In the genomic region with DNA sequence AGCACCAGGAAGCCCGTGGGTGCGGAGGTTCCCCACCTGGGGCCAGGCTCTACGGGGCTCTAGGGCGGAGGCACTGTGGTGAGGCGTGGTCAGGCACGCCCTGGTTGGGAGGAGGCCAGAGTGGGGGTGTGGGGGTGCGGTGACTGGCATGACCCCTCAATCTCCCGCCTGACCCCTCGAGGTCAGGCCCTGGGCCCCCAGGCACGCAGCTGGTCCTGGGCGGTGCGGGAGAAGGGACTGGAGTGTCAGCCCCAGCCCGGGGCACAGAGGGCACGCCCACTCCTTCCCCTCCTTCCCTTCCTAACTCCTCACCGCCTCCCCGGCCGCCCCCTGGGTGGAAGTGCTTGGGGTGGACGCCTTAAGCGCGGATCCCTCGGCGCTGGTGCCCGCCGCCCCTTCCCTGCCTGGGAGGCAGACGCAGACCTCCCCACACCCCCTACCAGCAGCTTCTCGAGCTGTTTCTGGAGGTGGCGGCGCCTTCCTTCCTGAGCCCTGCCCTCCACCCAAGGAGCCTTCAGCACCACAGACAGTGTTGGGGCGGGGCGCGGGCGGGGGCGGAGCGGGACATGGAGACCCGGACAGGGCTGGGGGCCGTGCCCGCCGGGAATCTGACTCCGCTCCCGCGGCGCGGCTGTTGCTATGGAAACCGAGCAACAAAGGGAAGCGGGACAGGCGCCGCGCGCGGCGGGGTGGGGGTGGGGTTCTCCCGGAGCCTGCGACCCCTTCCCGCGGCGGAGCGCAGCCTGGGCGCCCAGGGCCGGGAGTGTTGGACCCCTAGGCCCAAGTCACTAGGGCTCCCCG, we compare ENCODE assay signal across 8 cellular contexts. TPM values are rescaled to one million over a fixed set of nuclear protein-coding genes. Genes with fewer than 3 reads are reported as not detected.
DNase-seq lines count a peak whose midpoint lies in the region; ATAC-seq and TF ChIP-seq lines count a peak whose summit lies in the region.

No MANE protein-coding gene starts in this region.

- no peaks in the 10 kb centered on the region for H3F3A ChIP-seq in OCI-LY1 (ENCODE audit: insufficient read depth, low read length)

- peak overlapping the region in 9 of 11 experiments; percentile 6 to 83 (median 52); a peak in 11 of 22 replicates for H3K27ac ChIP-seq in BLaER1 treated with 17β-estradiol and CSF1 and Interleukin-3, amounts not matched to agents 10 nM and 100 nM
- no peak overlapping the region for H3K27ac ChIP-seq in OCI-LY1 (ENCODE audit: low read depth, low read length, poor library complexity, severe bottlenecking)
- H3K27ac ChIP-seq in subcutaneous abdominal adipose tissue (ENCODE audit: low read depth, low read length): no peak overlapping the region

- DNase-seq in HT-29 (ENCODE audit: low spot score) (peak; percentile 82), activated T-helper 1 cell treated with Interleukin-2 at 50 U/mL for 16 hours (ENCODE audit: low read depth) (peak; percentile 65), mucosa of gallbladder (ENCODE audit: low spot score) (peak; percentile 85)

- H3K4me3 ChIP-seq in BLaER1 treated with 17β-estradiol and CSF1 and Interleukin-3, amounts not matched to agents 10 nM and 100 nM: peak overlapping the region; percentile 60 to 81 (median 72)
- H3K4me3 ChIP-seq in OCI-LY1 (ENCODE audit: low read depth, low read length, poor library complexity, severe bottlenecking) (peak overlapping the region; percentile 58), subcutaneous abdominal adipose tissue (ENCODE audit: low read depth in 1 of 5, low read length in 5 of 5) (peak overlapping the region in 4 of 5 donors; percentile 47 to 65 (median 52))

- H4K20me1 ChIP-seq in BLaER1 treated with 17β-estradiol and CSF1 and Interleukin-3, amounts not matched to agents 10 nM and 100 nM: peaks cover 22 to 87% (median 64%) of the 10 kb centered on the region in 11 experiments; a peak in 21 of 22 replicates
- no peaks in the 10 kb centered on the region for H4K20me1 ChIP-seq in OCI-LY1 (ENCODE audit: insufficient read depth, low read length)

- H3K36me3 ChIP-seq in BLaER1 treated with 17β-estradiol and CSF1 and Interleukin-3, amounts not matched to agents 10 nM and 100 nM: peaks cover 0 to 8% (median 2%) of the 10 kb centered on the region in 11 experiments; a peak in 8 of 22 replicates
- H3K36me3 ChIP-seq in OCI-LY1 (ENCODE audit: insufficient read depth, low read length) (peaks cover 17% of the 10 kb centered on the region), subcutaneous abdominal adipose tissue (ENCODE audit: control insufficient read depth in 5 of 5, insufficient read depth in 5 of 5, low read length in 5 of 5) (peaks cover 0 to 10% (median 7%) of the 10 kb centered on the region in 5 donors)

- peaks cover 42 to 57% (median 42%) of the 10 kb centered on the region in 11 experiments for H3K27me3 ChIP-seq in BLaER1 treated with 17β-estradiol and CSF1 and Interleukin-3, amounts not matched to agents 10 nM and 100 nM
- H3K27me3 ChIP-seq in OCI-LY1 (ENCODE audit: insufficient read depth, low read length): peaks cover 24% of the 10 kb centered on the region; the same call in 1 of the 2 replicates
- peaks cover 0 to 7% (median 0%) of the 10 kb centered on the region in 5 donors for H3K27me3 ChIP-seq in subcutaneous abdominal adipose tissue (ENCODE audit: control insufficient read depth in 5 of 5, insufficient read depth in 4 of 5, low read length in 5 of 5)

- no peaks in the 10 kb centered on the region for H3K9me2 ChIP-seq in OCI-LY1 (ENCODE audit: low read depth, low read length)

- ATAC-seq in esophagus mucosa (peak; percentile 48), HG02571 (IDR thresholded peaks at IDR 0.05; ENCODE audit: unreplicated experiment) (no peak)

- peaks cover 68 to 89% (median 79%) of the 10 kb centered on the region in 10 experiments for H3K4me1 ChIP-seq in BLaER1 treated with 17β-estradiol and CSF1 and Interleukin-3, amounts not matched to agents 10 nM and 100 nM
- peaks cover 7% of the 10 kb centered on the region for H3K4me1 ChIP-seq in OCI-LY1 (ENCODE audit: insufficient read depth, low read length, severe bottlenecking)
- H3K4me1 ChIP-seq in subcutaneous abdominal adipose tissue (ENCODE audit: control insufficient read depth in 5 of 5, insufficient read depth in 5 of 5, low read length in 5 of 5): peaks cover 5 to 58% (median 56%) of the 10 kb centered on the region in 5 donors

- peak overlapping the region; percentile 88 to 100 (median 99) for H3K4me2 ChIP-seq in BLaER1 treated with 17β-estradiol and CSF1 and Interleukin-3, amounts not matched to agents 10 nM and 100 nM
- peak overlapping the region; percentile 77 for H3K4me2 ChIP-seq in OCI-LY1 (ENCODE audit: low read length)

- peak overlapping the region; percentile 41 to 84 (median 70); a peak in 21 of 22 replicates for H3K9ac ChIP-seq in BLaER1 treated with 17β-estradiol and CSF1 and Interleukin-3, amounts not matched to agents 10 nM and 100 nM
- H3K9ac ChIP-seq in OCI-LY1 (ENCODE audit: low read length) (no peak overlapping the region), subcutaneous abdominal adipose tissue (ENCODE audit: low read length in 5 of 5) (peak overlapping the region in 1 of 5 donors; percentile 35)

- H2AFZ ChIP-seq in OCI-LY1 (ENCODE audit: low read length): no peak overlapping the region

- no peak for TF ChIP-seq CTCF in OCI-LY1 (IDR thresholded peaks at IDR 0.05; ENCODE audit: low read length)

- H3K79me2 ChIP-seq in OCI-LY1 (ENCODE audit: insufficient read depth, low read length): no peaks in the 10 kb centered on the region

- peaks cover 0 to 6% (median 0%) of the 10 kb centered on the region in 11 experiments; a peak in 2 of 22 replicates for H3K9me3 ChIP-seq in BLaER1 treated with 17β-estradiol and CSF1 and Interleukin-3, amounts not matched to agents 10 nM and 100 nM (replicated peaks in 1 of 11)
- H3K9me3 ChIP-seq in OCI-LY1 (ENCODE audit: low read length): no peaks in the 10 kb centered on the region
- H3K9me3 ChIP-seq in subcutaneous abdominal adipose tissue (ENCODE audit: control insufficient read depth in 5 of 5, low read length in 5 of 5): no peaks in the 10 kb centered on the region

RNA-seq across cellular contexts. Expression of gene CRIP2, which starts 0.7 kb away (rescaled TPM):
- 267 and 274 TPM in 2 replicates for total RNA-seq in HT-29 (2014; rRNA removed; shearing (Covaris generic))
- 51.5 TPM for total RNA-seq in esophagus mucosa
- 130 TPM for total RNA-seq in mucosa of gallbladder

RNA-seq across cellular contexts. Expression of gene CRIP1, which starts 12.8 kb away (rescaled TPM):
- total RNA-seq in HT-29 (2014; rRNA removed; shearing (Covaris generic)): 667 and 791 TPM in 2 replicates
- 42.6 TPM for total RNA-seq in esophagus mucosa
- total RNA-seq in mucosa of gallbladder: 35.7 TPM

RNA-seq across cellular contexts. Expression of gene TEDC1, which starts 17.2 kb away (rescaled TPM):
- 112 and 140 TPM in 2 replicates for total RNA-seq in HT-29 (2014; rRNA removed; shearing (Covaris generic))
- total RNA-seq in esophagus mucosa: 8.9 TPM
- total RNA-seq in mucosa of gallbladder: 10.8 TPM

RNA-seq across cellular contexts. Expression of gene TMEM121, which starts 52.5 kb away (rescaled TPM):
- 0.31 and 0.65 TPM in 2 replicates for total RNA-seq in HT-29 (2014; rRNA removed; shearing (Covaris generic))
- 0.48 TPM for total RNA-seq in esophagus mucosa
- total RNA-seq in mucosa of gallbladder: 3.7 TPM

RNA-seq across cellular contexts. Expression of gene MTA1, which starts 54.2 kb away (rescaled TPM):
- 120 and 136 TPM in 2 replicates for total RNA-seq in HT-29 (2014; rRNA removed; shearing (Covaris generic))
- 30.9 TPM for total RNA-seq in esophagus mucosa
- total RNA-seq in mucosa of gallbladder: 111 TPM

Comparison
In these comparisons a context has a peak if more than half of its experiments do, and no peak if none do; other contexts are left out.
1. H3K27ac ChIP-seq: peak in BLaER1 treated with 17β-estradiol and CSF1 and Interleukin-3, amounts not matched to agents 10 nM and 100 nM (9 of 11); none in OCI-LY1 (single experiment) and subcutaneous abdominal adipose tissue (single experiment).
2. RNA of gene CRIP1, which starts 12.8 kb away (total RNA-seq): 667 to 791 TPM in HT-29; 42.6 TPM in esophagus mucosa (single experiment) and 35.7 TPM in mucosa of gallbladder (single experiment); every median in the first group is over 10 times any median in the second.
3. Peak in every context shown above with its lines, with median percentiles within 50 percentile points of each other: H3K4me3 ChIP-seq and DNase-seq.